23 cellular contexts compared by ENCODE assay signal in the genomic region with DNA sequence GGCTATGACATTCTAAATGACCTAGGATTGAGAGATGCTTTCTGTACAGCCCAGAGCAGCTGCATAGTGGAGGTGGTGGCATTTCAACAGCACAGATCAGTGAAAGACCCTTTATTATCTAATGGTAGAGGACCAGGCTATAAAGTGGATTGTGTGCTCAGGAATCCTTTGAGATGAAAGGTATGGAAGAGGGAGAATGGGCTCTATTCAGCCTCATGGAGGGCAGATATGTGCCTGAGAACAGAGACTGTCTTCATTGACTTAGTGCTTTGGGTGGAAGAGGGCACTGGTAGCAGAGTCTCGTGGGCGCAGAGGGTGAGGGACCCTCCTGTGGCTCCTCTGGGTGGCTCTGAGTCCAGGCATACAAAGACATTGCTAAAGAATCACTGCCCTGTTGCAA.
"Had no signal": no experiment of that assay in that cellular context is flagged by ENCODE, and none has a peak within 500 bp of the region (broad histone marks: within the 10 kb centered on the region; RNA-seq: fewer than 3 reads in every experiment).

No MANE protein-coding gene starts in this region.

- H3K27ac ChIP-seq: colonic mucosa, coronary artery, dorsolateral prefrontal cortex, epithelial cell of prostate, esophagus muscularis mucosa, esophagus squamous epithelium, foreskin keratinocyte, gastrocnemius medialis, gastroesophageal sphincter, heart left ventricle, heart right ventricle had no signal

- H3K9me3 ChIP-seq: colonic mucosa, esophagus muscularis mucosa, esophagus squamous epithelium, gastrocnemius medialis, gastroesophageal sphincter, heart left ventricle, heart right ventricle had no signal

- DNase-seq: colonic mucosa; cortex of kidney; dermis blood vessel endothelial cell; effector CD4-positive, alpha-beta T cell; effector CD8-positive, alpha-beta T cell; effector memory CD4-positive, alpha-beta T cell; effector memory CD8-positive, alpha-beta T cell; endodermal cell; erythroblast; esophagus squamous epithelium; foreskin keratinocyte; foreskin melanocyte; gastrocnemius medialis; glutamatergic neuron; head of caudate nucleus; heart left ventricle; heart right ventricle had no signal

- ATAC-seq: effector memory CD8-positive, alpha-beta T cell; esophagus mucosa; foreskin keratinocyte; gastrocnemius medialis; gastroesophageal sphincter; heart right ventricle had no signal

- H3K4me1 ChIP-seq: colonic mucosa, esophagus squamous epithelium, foreskin keratinocyte, gastrocnemius medialis, gastroesophageal sphincter, heart left ventricle, heart right ventricle had no signal

- H3K4me3 ChIP-seq: colonic mucosa, coronary artery, dorsolateral prefrontal cortex, esophagus muscularis mucosa, esophagus squamous epithelium, gastrocnemius medialis, gastroesophageal sphincter, heart left ventricle, heart right ventricle had no signal

- H3K36me3 ChIP-seq: colonic mucosa, esophagus muscularis mucosa, esophagus squamous epithelium, gastrocnemius medialis, gastroesophageal sphincter, heart left ventricle, heart right ventricle had no signal

- H3K27me3 ChIP-seq: colonic mucosa, dorsolateral prefrontal cortex, esophagus muscularis mucosa, foreskin keratinocyte, gastrocnemius medialis, gastroesophageal sphincter, heart left ventricle had no signal
